ENCODE assay signal across 17 cellular contexts in the genomic region with DNA sequence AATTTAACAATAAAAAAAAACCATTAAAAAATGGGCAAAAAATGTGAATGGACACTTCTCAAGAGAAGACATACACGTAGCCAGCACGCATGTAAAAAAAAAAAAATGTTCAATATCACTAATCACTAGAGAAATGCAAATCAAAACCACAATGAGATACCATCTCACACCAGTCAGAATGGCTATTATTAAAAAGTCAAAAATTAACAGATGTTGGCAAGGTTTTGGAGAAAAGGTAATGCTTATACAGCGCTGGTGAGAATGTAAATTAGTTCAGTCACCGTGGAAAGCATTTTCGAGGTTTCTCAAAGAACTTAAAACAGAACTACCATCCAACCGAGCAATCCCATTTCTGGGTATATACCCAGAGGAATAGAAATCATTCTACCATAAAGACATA.
DNase-seq lines count a peak whose midpoint lies in the region; ATAC-seq lines count a peak whose summit lies in the region.
"Had no signal": no experiment of that assay in that cellular context is flagged by ENCODE, and none has a peak within 500 bp of the region (broad histone marks: within the 10 kb centered on the region; RNA-seq: fewer than 3 reads in every experiment).

No MANE protein-coding gene starts in this region.

- peak; percentile 22 to 26 for ATAC-seq in CD4-positive, CD25-positive, alpha-beta regulatory T cell (ENCODE audit: low read depth in 2 of 2)
- ATAC-seq in GM19395 (IDR thresholded peaks at IDR 0.05; ENCODE audit: unreplicated experiment) (peak; percentile 40), HG02678 (IDR thresholded peaks at IDR 0.05; ENCODE audit: unreplicated experiment) (peak; percentile 57), HG03442 (IDR thresholded peaks at IDR 0.05; ENCODE audit: unreplicated experiment) (peak; percentile 35), GM21786 (IDR thresholded peaks at IDR 0.05; ENCODE audit: unreplicated experiment) (no peak)
- ATAC-seq: activated CD8-positive, alpha-beta T cell treated with anti-CD3 and anti-CD28 coated beads for 36 hours; HCT116; natural killer cell; psoas muscle had no signal

- peak overlapping the region in 2 of 4 donors; percentile 55 to 61 for H3K4me3 Mint-ChIP-seq in CD4-positive, CD25-positive, alpha-beta regulatory T cell
- H3K4me3 Mint-ChIP-seq: activated CD8-positive, alpha-beta T cell treated with anti-CD3 and anti-CD28 coated beads for 36 hours; natural killer cell had no signal

- no peaks in the 10 kb centered on the region for H3K9me3 ChIP-seq in CD4-positive, CD25-positive, alpha-beta regulatory T cell (ENCODE audit: control insufficient read depth in 2 of 2, low read length in 2 of 2)
- H3K9me3 ChIP-seq: psoas muscle had no signal

- no peaks in the 10 kb centered on the region for H3K36me3 ChIP-seq in CD4-positive, CD25-positive, alpha-beta regulatory T cell (ENCODE audit: control insufficient read depth, insufficient read depth, low read length)

- no peaks in the 10 kb centered on the region for H3K27me3 ChIP-seq in CD4-positive, CD25-positive, alpha-beta regulatory T cell (ENCODE audit: control insufficient read depth, insufficient read depth, low read length)

- DNase-seq in CD4-positive, CD25-positive, alpha-beta regulatory T cell, result no peak
- DNase-seq in GDM1 (lab: John Stamatoyannopoulos, UW), result no peak
- DNase-seq in G401 (ENCODE audit: low spot score), result no peak
- no peak for DNase-seq in HCEC 1CT
- DNase-seq: activated CD8-positive, alpha-beta T cell treated with anti-CD3 and anti-CD28 coated beads for 36 hours; anterior cingulate cortex; DND-41; foreskin melanocyte; natural killer cell; NCI-H446; psoas muscle; substantia nigra had no signal

- peak overlapping the region; percentile 33 for H3K4me3 ChIP-seq in CD4-positive, CD25-positive, alpha-beta regulatory T cell (ENCODE audit: low read depth, low read length)
- H3K4me3 ChIP-seq: psoas muscle had no signal

- in situ Hi-C loops in G401 (cut with HindIII; ENCODE audit: low sequenced_read_pairs), result no loop called here

- H3K9me3 Mint-ChIP-seq in CD4-positive, CD25-positive, alpha-beta regulatory T cell, result peaks cover 0 to 5% (median 0%) of the 10 kb centered on the region in 7 donors

- H3K27me3 Mint-ChIP-seq in CD4-positive, CD25-positive, alpha-beta regulatory T cell, result no peaks in the 10 kb centered on the region
- H3K27me3 Mint-ChIP-seq: activated CD8-positive, alpha-beta T cell treated with anti-CD3 and anti-CD28 coated beads for 36 hours had no signal

- peaks cover 8 to 43% (median 35%) of the 10 kb centered on the region in 4 donors for H3K4me1 Mint-ChIP-seq in CD4-positive, CD25-positive, alpha-beta regulatory T cell
- H3K4me1 Mint-ChIP-seq: natural killer cell had no signal

- H3K27ac Mint-ChIP-seq in CD4-positive, CD25-positive, alpha-beta regulatory T cell, result peak overlapping the region in 1 of 3 donors; percentile 1
- H3K27ac Mint-ChIP-seq: activated CD8-positive, alpha-beta T cell treated with anti-CD3 and anti-CD28 coated beads for 36 hours; natural killer cell had no signal

- H3K36me3 Mint-ChIP-seq in CD4-positive, CD25-positive, alpha-beta regulatory T cell, result no peaks in the 10 kb centered on the region
- H3K36me3 Mint-ChIP-seq: natural killer cell had no signal

- no peak overlapping the region for H3K27ac ChIP-seq in CD4-positive, CD25-positive, alpha-beta regulatory T cell (ENCODE audit: insufficient read depth, low read length, poor library complexity, severe bottlenecking)
- H3K27ac ChIP-seq: psoas muscle had no signal

- H3K4me1 ChIP-seq in CD4-positive, CD25-positive, alpha-beta regulatory T cell (ENCODE audit: control insufficient read depth, insufficient read depth, low read length, poor library complexity, severe bottlenecking), result peaks cover 5% of the 10 kb centered on the region
- H3K4me1 ChIP-seq: psoas muscle had no signal
